In the genomic region with DNA sequence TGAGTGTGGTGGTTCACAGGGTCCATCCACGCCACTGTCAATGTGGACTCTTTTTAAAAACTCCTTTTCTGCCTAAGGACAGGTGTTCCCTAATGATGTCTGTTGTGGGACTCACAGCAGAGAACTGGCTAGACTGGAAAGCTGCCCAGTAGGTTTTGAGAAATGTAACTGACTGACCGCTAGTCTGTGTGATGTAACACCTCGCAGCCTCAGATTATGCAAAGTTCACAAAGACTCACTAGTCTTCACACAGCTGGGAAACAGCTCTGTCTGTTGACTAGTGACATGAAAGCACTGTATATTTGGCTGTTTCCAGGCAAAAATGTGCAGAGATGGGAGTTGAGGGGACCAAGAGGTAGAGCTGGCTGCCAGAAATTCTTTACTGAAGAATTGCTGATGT, we compare ENCODE assay signal across 11 cellular contexts. TPM values are rescaled to one million over a fixed set of nuclear protein-coding genes. Genes with fewer than 3 reads are reported as not detected.
DNase-seq lines count a peak whose midpoint lies in the region; ATAC-seq and TF ChIP-seq lines count a peak whose summit lies in the region.
"Had no signal": no experiment of that assay in that cellular context is flagged by ENCODE, and none has a peak within 500 bp of the region (broad histone marks: within the 10 kb centered on the region; RNA-seq: fewer than 3 reads in every experiment).

No MANE protein-coding gene starts in this region.

- no peaks in the 10 kb centered on the region for H3K27me3 ChIP-seq in SK-N-SH (ENCODE audit: insufficient read depth)
- H3K27me3 ChIP-seq in esophagus muscularis mucosa, result no peaks in the 10 kb centered on the region
- H3K27me3 ChIP-seq in mesendoderm (ENCODE audit: insufficient read depth, low read length, poor library complexity), result no peaks in the 10 kb centered on the region
- no peaks in the 10 kb centered on the region for H3K27me3 ChIP-seq in aorta (ENCODE audit: control insufficient read depth in 1 of 2, insufficient read depth in 2 of 2, low read length in 1 of 2)

- TF ChIP-seq POLR2A in esophagus muscularis mucosa (IDR thresholded peaks at IDR 0.05; ENCODE audit: low read depth), result no peak

- 93% methylated on average over 3 of the region's 3 CpGs for WGBS in SK-N-SH (ENCODE audit: low lambda C conversion rate)
- WGBS in esophagus muscularis mucosa, result 29% methylated on average over 3 of the region's 3 CpGs
- whole genome bisulfite sequencing in mesendoderm (ENCODE audit: extremely low coverage, insufficient coverage, low lambda C conversion rate), result no CpG with 5 or more reads among the region's 3 CpGs
- WGBS in aorta, 2 donors, result 33 to 37% methylated on average over 3 of the region's 3 CpGs

- TF ChIP-seq CTCF in SK-N-SH (IDR thresholded peaks at IDR 0.05) (no peak), esophagus muscularis mucosa (IDR thresholded peaks at IDR 0.05) (peak in 1 of 3 experiments; percentile 17)

- no peak overlapping the region for H2AK5ac ChIP-seq in mesendoderm (ENCODE audit: low read length)

- no peak overlapping the region for H3K56ac ChIP-seq in mesendoderm (ENCODE audit: low read length)

- TF ChIP-seq EP300 in SK-N-SH (IDR thresholded peaks at IDR 0.05; ENCODE audit: borderline replicate concordance in 1 of 2, low read depth in 1 of 2, low read length in 1 of 2) (no peak), esophagus muscularis mucosa (IDR thresholded peaks at IDR 0.05) (no peak)

- H3K79me2 ChIP-seq in SK-N-SH (ENCODE audit: insufficient read depth), result peaks cover 97% of the 10 kb centered on the region
- H3K79me2 ChIP-seq in mesendoderm (ENCODE audit: control insufficient read depth, insufficient read depth, low read length), result no peaks in the 10 kb centered on the region

- H3K9me2 ChIP-seq in SK-N-SH, result no peaks in the 10 kb centered on the region

- H3K9ac ChIP-seq in SK-N-SH (no peak overlapping the region), mesendoderm (ENCODE audit: low read length) (no peak overlapping the region)

- CTCF ChIA-PET in SK-N-SH (lab: Yijun Ruan, JAX), result interaction anchor here (0.7 to 1.5 kb wide), 4 partner anchors 8 to 111 kb away, joined by 3 to 7 read pairs (median 4); no protein-coding TSS in a partner anchor

- intact Hi-C loops in esophagus muscularis mucosa (cut with DNase I) (loop anchor here (10.0 kb wide), 1 partner anchor 190 kb away; no protein-coding TSS in a partner anchor), aorta (cut with DNase I) (no loop called here)

- H4K8ac ChIP-seq in mesendoderm (ENCODE audit: low read depth, low read length), result no peak overlapping the region

- no peak overlapping the region for H3K4me2 ChIP-seq in SK-N-SH
- no peak overlapping the region for H3K4me2 ChIP-seq in mesendoderm (ENCODE audit: low read length)

- H2BK5ac ChIP-seq in mesendoderm (ENCODE audit: low read length), result no peak overlapping the region

- H3K23ac ChIP-seq in mesendoderm (ENCODE audit: low read length), result no peak overlapping the region

- ATAC-seq in SK-N-SH treated with all-trans-retinoic acid at 6 μM for 48 hours (peak; percentile 20), aorta (ENCODE audit: low FRiP score) (peak; percentile 48)
- ATAC-seq: K562 had no signal

- H3K27ac ChIP-seq in SK-N-SH (ENCODE audit: low read depth in 2 of 2, low read length in 1 of 2), result no peak overlapping the region; a peak in 1 of 4 replicates
- H3K27ac ChIP-seq in esophagus muscularis mucosa (replicated peaks in 1 of 4), result peak overlapping the region; percentile 80 to 95 (median 89)
- H3K27ac ChIP-seq in mesendoderm (ENCODE audit: low read depth, low read length), result no peak overlapping the region
- H3K27ac ChIP-seq in aorta (ENCODE audit: low read depth in 1 of 2, low read length in 2 of 2), result peak overlapping the region; percentile 14 to 48

- no peaks in the 10 kb centered on the region for H3K79me1 ChIP-seq in mesendoderm (ENCODE audit: low read length)

- H3F3A ChIP-seq in SK-N-SH (replicated peaks; ENCODE audit: insufficient read depth), result no peaks in the 10 kb centered on the region

- H3K9me3 ChIP-seq in SK-N-SH (no peaks in the 10 kb centered on the region), esophagus muscularis mucosa (no peaks in the 10 kb centered on the region), aorta (ENCODE audit: control insufficient read depth, low read length) (no peaks in the 10 kb centered on the region)

- no peak for TF ChIP-seq RAD21 in SK-N-SH (IDR thresholded peaks at IDR 0.05; ENCODE audit: low read length)

- no peak overlapping the region for H3K4ac ChIP-seq in mesendoderm (ENCODE audit: low read depth, low read length)

- no peak overlapping the region for H2AFZ ChIP-seq in SK-N-SH (ENCODE audit: low read depth)

- H3K4me1 ChIP-seq in SK-N-SH (ENCODE audit: control insufficient read depth in 1 of 2, insufficient read depth in 2 of 2, low read depth in 1 of 2, low read length in 1 of 2) (peaks cover 7 to 22% of the 10 kb centered on the region in 2 experiments; a peak in 2 of 4 replicates), esophagus muscularis mucosa (peaks cover 66 to 100% (median 99%) of the 10 kb centered on the region in 4 donors), mesendoderm (ENCODE audit: control insufficient read depth, low read depth, low read length) (no peaks in the 10 kb centered on the region), aorta (ENCODE audit: control insufficient read depth in 1 of 2, insufficient read depth in 2 of 2, low read length in 2 of 2) (peaks cover 15 to 22% of the 10 kb centered on the region in 2 donors)

- H2BK120ac ChIP-seq in mesendoderm (ENCODE audit: low read depth, low read length), result no peak overlapping the region

- H4K5ac ChIP-seq in mesendoderm (ENCODE audit: low read length), result no peak overlapping the region

- H3K4me3 ChIP-seq in SK-N-SH (ENCODE audit: low read depth in 2 of 2, low read length in 1 of 2), result no peak overlapping the region
- H3K4me3 ChIP-seq in esophagus muscularis mucosa, result peak overlapping the region in 1 of 4 donors; percentile 27
- no peak overlapping the region for H3K4me3 ChIP-seq in mesendoderm (ENCODE audit: low read length)
- H3K4me3 ChIP-seq in aorta (ENCODE audit: low read length in 2 of 2), result no peak overlapping the region
- H3K4me3 ChIP-seq: K562 had no signal

- no peak for DNase-seq in SK-N-SH
- no peak for DNase-seq in esophagus muscularis mucosa (ENCODE audit: extremely low spot score)
- peak; percentile 23 for DNase-seq in mesendoderm
- no peak for DNase-seq in aorta
- no peak for DNase-seq in stimulated activated CD4-positive, alpha-beta T cell treated with anti-CD3 and anti-CD28 coated beads, Interleukin-1b, Interleukin-23, amount 100 ng/mL, for 48 hours
- DNase-seq in activated CD4-positive, alpha-beta T cell treated with anti-CD3 and anti-CD28 coated beads for 4 hours, result no peak
- no peak for DNase-seq in cerebellum (ENCODE audit: low spot score)
- DNase-seq: activated CD8-positive, alpha-beta memory T cell treated with anti-CD3 and anti-CD28 coated beads, Interleukin-2, amount 50 U/mL, for 48 hours; posterior cingulate gyrus had no signal

- no peak overlapping the region for H3K18ac ChIP-seq in mesendoderm (ENCODE audit: low read length)

- POLR2A ChIA-PET in SK-N-SH (lab: Yijun Ruan, JAX), result no interaction called here

- peaks cover 82% of the 10 kb centered on the region for H4K20me1 ChIP-seq in SK-N-SH (ENCODE audit: insufficient read depth)

- H3K36me3 ChIP-seq in SK-N-SH (replicated peaks in 1 of 2; ENCODE audit: control insufficient read depth in 1 of 2, insufficient read depth in 2 of 2, low read length in 1 of 2), result peaks cover 0 to 2% of the 10 kb centered on the region in 2 experiments
- no peaks in the 10 kb centered on the region for H3K36me3 ChIP-seq in esophagus muscularis mucosa
- no peaks in the 10 kb centered on the region for H3K36me3 ChIP-seq in mesendoderm (ENCODE audit: control insufficient read depth, insufficient read depth, low read length)
- no peaks in the 10 kb centered on the region for H3K36me3 ChIP-seq in aorta (ENCODE audit: control insufficient read depth in 1 of 2, insufficient read depth in 2 of 2, low read length in 1 of 2)

- no peak overlapping the region for H2BK15ac ChIP-seq in mesendoderm (replicated peaks; ENCODE audit: low read depth)

TF ChIP-seq in SK-N-SH treated with all-trans-retinoic acid at 6 μM for 48 hours, 23 proteins besides CTCF, POLR2A, EP300 and RAD21 (continues in another document):
- TF ChIP-seq PPARA (CRISPR knock-in tag; IDR thresholded peaks at IDR 0.05; ENCODE audit: borderline replicate concordance) (no peak), OSR1 (CRISPR knock-in tag; IDR thresholded peaks at IDR 0.05) (no peak)

TF ChIP-seq in SK-N-SH, 30 proteins besides CTCF, POLR2A, EP300 and RAD21 (continues in another document):
- TF ChIP-seq TCF12 (IDR thresholded peaks at IDR 0.05) (no peak), NFIC (IDR thresholded peaks at IDR 0.05; ENCODE audit: borderline replicate concordance) (no peak), FOSL2 (IDR thresholded peaks at IDR 0.05; ENCODE audit: borderline replicate concordance, low read depth) (no peak), FOXJ3 (CRISPR knock-in tag; IDR thresholded peaks at IDR 0.05) (no peak), MEF2A (IDR thresholded peaks at IDR 0.05; ENCODE audit: borderline replicate concordance, low read depth) (no peak)
- TF ChIP-seq, protein P1, sequence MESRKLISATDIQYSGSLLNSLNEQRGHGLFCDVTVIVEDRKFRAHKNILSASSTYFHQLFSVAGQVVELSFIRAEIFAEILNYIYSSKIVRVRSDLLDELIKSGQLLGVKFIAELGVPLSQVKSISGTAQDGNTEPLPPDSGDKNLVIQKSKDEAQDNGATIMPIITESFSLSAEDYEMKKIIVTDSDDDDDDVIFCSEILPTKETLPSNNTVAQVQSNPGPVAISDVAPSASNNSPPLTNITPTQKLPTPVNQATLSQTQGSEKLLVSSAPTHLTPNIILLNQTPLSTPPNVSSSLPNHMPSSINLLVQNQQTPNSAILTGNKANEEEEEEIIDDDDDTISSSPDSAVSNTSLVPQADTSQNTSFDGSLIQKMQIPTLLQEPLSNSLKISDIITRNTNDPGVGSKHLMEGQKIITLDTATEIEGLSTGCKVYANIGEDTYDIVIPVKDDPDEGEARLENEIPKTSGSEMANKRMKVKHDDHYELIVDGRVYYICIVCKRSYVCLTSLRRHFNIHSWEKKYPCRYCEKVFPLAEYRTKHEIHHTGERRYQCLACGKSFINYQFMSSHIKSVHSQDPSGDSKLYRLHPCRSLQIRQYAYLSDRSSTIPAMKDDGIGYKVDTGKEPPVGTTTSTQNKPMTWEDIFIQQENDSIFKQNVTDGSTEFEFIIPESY (IDR thresholded peaks at IDR 0.05; ENCODE audit: borderline replicate concordance, low read depth), result no peak
- TF ChIP-seq, protein P2, sequence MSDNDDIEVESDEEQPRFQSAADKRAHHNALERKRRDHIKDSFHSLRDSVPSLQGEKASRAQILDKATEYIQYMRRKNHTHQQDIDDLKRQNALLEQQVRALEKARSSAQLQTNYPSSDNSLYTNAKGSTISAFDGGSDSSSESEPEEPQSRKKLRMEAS (IDR thresholded peaks at IDR 0.05; ENCODE audit: low read depth), result no peak

RNA-seq across cellular contexts. Expression of a gene that starts 10.4 kb away (rescaled TPM):
- polyA plus RNA-seq in SK-N-SH (2012; rRNA removed), result 7.9 and 10.3 TPM in 2 replicates
- 13.7 and 14.2 TPM in 2 replicates for polyA plus RNA-seq in SK-N-SH (2012; cell fraction: cytosol; rRNA removed)
- polyA plus RNA-seq in SK-N-SH (2012; cell fraction: nucleus; rRNA removed), result 21.9 and 24.2 TPM in 2 replicates
- total RNA-seq in esophagus muscularis mucosa, result 100 to 1,000 TPM; 149 to 314 (median 220) TPM
- 8.4 TPM for polyA plus RNA-seq in mesendoderm (2013, experiment 1 of 2)
- 9.0 TPM for polyA plus RNA-seq in mesendoderm (2013, experiment 2 of 2)
- 10 to 100 TPM; 62.6 to 86.3 TPM for total RNA-seq in aorta
- 10 to 100 TPM; 33.6 to 42.6 TPM for polyA plus RNA-seq in aorta
- 14.1 TPM for total RNA-seq in cerebellum
- polyA plus RNA-seq: K562 had no signal

Comparison
In these comparisons a context has a peak if more than half of its experiments do, and no peak if none do; other contexts are left out.
1. H3K27ac ChIP-seq: peak in esophagus muscularis mucosa (4 of 4) and aorta (2 of 2); none in SK-N-SH (0 of 2) and mesendoderm (single experiment).